8 cellular contexts compared by ENCODE assay signal in the genomic region with DNA sequence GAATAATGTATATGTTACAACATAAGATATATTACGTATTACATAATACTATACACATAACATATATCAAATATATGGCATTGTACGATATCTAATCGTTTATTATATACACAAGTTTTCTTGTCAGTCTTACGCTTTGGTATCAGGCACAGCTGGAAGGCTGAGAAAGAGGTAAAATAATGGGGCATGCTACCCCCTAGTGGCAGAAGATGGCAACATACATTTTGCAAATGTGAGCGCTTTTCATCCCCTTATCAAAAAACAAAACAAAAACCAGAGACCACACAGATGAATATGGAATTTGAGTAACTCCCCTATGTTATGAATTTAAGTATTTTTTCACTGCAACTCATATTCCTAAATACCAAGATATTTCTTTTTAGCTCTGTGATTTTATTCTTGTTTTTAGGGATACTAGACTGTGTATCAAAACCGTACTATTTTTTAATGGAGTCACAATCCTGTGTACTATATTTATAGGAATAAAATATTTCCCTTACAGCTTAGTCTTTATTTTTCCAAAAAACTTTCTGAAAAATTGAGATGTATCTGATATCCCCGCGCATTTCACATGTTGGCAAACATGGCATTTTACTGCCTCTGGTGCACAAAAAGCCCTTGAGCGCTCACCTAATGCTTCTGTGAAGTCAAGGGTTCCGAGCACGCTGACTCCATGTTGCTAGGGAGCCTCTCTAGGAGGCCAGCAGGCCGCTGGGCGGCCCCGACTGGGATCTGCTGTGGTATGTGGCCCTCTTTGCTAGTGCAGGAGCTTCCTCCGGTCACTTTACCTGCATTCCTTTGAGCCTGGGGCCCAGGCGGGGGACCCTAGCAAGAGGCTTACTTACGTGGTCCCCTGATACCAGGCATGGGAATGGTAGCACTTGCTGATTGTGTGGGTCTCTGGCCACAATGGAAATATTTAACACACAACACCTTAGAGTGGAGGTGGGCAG.
DNase-seq lines count a peak whose midpoint lies in the region; ATAC-seq, FAIRE-seq and TF ChIP-seq lines count a peak whose summit lies in the region.

No MANE protein-coding gene starts in this region.

- H3K4me3 ChIP-seq in bronchial epithelial cell (ENCODE audit: low read depth, low read length): no peak overlapping the region
- no peak overlapping the region for H3K4me3 ChIP-seq in kidney epithelial cell (ENCODE audit: low read depth, low read length)

- DNase-seq in COLO668 (lab: John Stamatoyannopoulos, UW; ENCODE audit: unreplicated experiment) (peak; percentile 29), SHP77 treated with DMSO at 0.1 percent for 48 hours (lab: John Stamatoyannopoulos, UW) (peak; percentile 16), bronchial epithelial cell (ENCODE audit: low read depth) (peak; percentile 76), kidney epithelial cell (ENCODE audit: low read depth) (no peak)
- peak; percentile 5 to 13 for DNase-seq in stimulated activated CD8-positive, alpha-beta memory T cell treated with anti-CD3 and anti-CD28 coated beads, Interleukin-2, amount 100 ng/mL, for 48 hours (ENCODE audit: low read depth in 2 of 2)
- no peak for DNase-seq in activated CD4-positive, CD25-positive, alpha-beta regulatory T cell (lab: John Stamatoyannopoulos, UW)

- H3K27me3 ChIP-seq in bronchial epithelial cell (ENCODE audit: control insufficient read depth, insufficient read depth, low read length) (no peaks in the 10 kb centered on the region), kidney epithelial cell (ENCODE audit: control insufficient read depth, insufficient read depth, low read length) (no peaks in the 10 kb centered on the region)

- ATAC-seq in GM18907 (IDR thresholded peaks at IDR 0.05; ENCODE audit: unreplicated experiment): peak; percentile 58

- FAIRE-seq in bronchial epithelial cell (lab: Jason Lieb, UNC): no peak

- H3K36me3 ChIP-seq in bronchial epithelial cell (ENCODE audit: control insufficient read depth, insufficient read depth, low read length): no peaks in the 10 kb centered on the region
- H3K36me3 ChIP-seq in kidney epithelial cell (ENCODE audit: control insufficient read depth, insufficient read depth, low read length): no peaks in the 10 kb centered on the region

- no peak for TF ChIP-seq EP300 in Ishikawa (IDR thresholded peaks at IDR 0.05; ENCODE audit: borderline replicate concordance)

- TF ChIP-seq RAD21 in Ishikawa (IDR thresholded peaks at IDR 0.05; ENCODE audit: low read depth): peak; percentile 81

- TF ChIP-seq CTCF in bronchial epithelial cell (IDR thresholded peaks at IDR 0.05; ENCODE audit: insufficient read depth, low read length, severe bottlenecking) (peak; percentile 65), kidney epithelial cell (IDR thresholded peaks at IDR 0.05; ENCODE audit: insufficient read depth, low read length, poor library complexity, severe bottlenecking) (peak; percentile 74)

TF ChIP-seq in Ishikawa, 13 proteins besides CTCF, POLR2A, EP300 and RAD21:
- TF ChIP-seq CREB1 (IDR thresholded peaks at IDR 0.05; ENCODE audit: low read depth) (no peak), YY1 (IDR thresholded peaks at IDR 0.05; ENCODE audit: low read depth) (no peak), EGR1 (IDR thresholded peaks at IDR 0.05) (no peak), CEBPB (IDR thresholded peaks at IDR 0.05) (no peak), TAF1 (IDR thresholded peaks at IDR 0.05; ENCODE audit: low read depth) (no peak), FOXM1 (IDR thresholded peaks at IDR 0.05; ENCODE audit: borderline replicate concordance, low read depth) (no peak), NFIC (IDR thresholded peaks at IDR 0.05) (no peak), ZBTB7A (IDR thresholded peaks at IDR 0.05; ENCODE audit: low read depth) (no peak), TCF12 (IDR thresholded peaks at IDR 0.05; ENCODE audit: low read depth) (no peak), TEAD4 (IDR thresholded peaks at IDR 0.05) (no peak)
- TF ChIP-seq, protein P1, sequence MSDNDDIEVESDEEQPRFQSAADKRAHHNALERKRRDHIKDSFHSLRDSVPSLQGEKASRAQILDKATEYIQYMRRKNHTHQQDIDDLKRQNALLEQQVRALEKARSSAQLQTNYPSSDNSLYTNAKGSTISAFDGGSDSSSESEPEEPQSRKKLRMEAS (IDR thresholded peaks at IDR 0.05): no peak
- TF ChIP-seq, protein P2, sequence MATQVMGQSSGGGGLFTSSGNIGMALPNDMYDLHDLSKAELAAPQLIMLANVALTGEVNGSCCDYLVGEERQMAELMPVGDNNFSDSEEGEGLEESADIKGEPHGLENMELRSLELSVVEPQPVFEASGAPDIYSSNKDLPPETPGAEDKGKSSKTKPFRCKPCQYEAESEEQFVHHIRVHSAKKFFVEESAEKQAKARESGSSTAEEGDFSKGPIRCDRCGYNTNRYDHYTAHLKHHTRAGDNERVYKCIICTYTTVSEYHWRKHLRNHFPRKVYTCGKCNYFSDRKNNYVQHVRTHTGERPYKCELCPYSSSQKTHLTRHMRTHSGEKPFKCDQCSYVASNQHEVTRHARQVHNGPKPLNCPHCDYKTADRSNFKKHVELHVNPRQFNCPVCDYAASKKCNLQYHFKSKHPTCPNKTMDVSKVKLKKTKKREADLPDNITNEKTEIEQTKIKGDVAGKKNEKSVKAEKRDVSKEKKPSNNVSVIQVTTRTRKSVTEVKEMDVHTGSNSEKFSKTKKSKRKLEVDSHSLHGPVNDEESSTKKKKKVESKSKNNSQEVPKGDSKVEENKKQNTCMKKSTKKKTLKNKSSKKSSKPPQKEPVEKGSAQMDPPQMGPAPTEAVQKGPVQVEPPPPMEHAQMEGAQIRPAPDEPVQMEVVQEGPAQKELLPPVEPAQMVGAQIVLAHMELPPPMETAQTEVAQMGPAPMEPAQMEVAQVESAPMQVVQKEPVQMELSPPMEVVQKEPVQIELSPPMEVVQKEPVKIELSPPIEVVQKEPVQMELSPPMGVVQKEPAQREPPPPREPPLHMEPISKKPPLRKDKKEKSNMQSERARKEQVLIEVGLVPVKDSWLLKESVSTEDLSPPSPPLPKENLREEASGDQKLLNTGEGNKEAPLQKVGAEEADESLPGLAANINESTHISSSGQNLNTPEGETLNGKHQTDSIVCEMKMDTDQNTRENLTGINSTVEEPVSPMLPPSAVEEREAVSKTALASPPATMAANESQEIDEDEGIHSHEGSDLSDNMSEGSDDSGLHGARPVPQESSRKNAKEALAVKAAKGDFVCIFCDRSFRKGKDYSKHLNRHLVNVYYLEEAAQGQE (IDR thresholded peaks at IDR 0.05; ENCODE audit: low read depth): no peak
- TF ChIP-seq, protein P3, sequence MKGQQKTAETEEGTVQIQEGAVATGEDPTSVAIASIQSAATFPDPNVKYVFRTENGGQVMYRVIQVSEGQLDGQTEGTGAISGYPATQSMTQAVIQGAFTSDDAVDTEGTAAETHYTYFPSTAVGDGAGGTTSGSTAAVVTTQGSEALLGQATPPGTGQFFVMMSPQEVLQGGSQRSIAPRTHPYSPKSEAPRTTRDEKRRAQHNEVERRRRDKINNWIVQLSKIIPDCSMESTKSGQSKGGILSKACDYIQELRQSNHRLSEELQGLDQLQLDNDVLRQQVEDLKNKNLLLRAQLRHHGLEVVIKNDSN (IDR thresholded peaks at IDR 0.05): no peak

Comparison
In these comparisons a context has a peak if more than half of its experiments do, and no peak if none do; other contexts are left out.
1. DNase-seq: peak in COLO668 (single experiment), SHP77 treated with DMSO at 0.1 percent for 48 hours (single experiment), bronchial epithelial cell (single experiment) and stimulated activated CD8-positive, alpha-beta memory T cell treated with anti-CD3 and anti-CD28 coated beads, Interleukin-2, amount 100 ng/mL, for 48 hours (2 of 2); none in kidney epithelial cell (single experiment) and activated CD4-positive, CD25-positive, alpha-beta regulatory T cell (0 of 4).